Comparison of ENCODE assay signal across 8 cellular contexts in genomic region chr9:35481347-35481975, GRCh38. TPM values are rescaled to one million over a fixed set of nuclear protein-coding genes. Genes with fewer than 3 reads are reported as not detected.
DNase-seq lines count a peak whose midpoint lies in the region; ATAC-seq and TF ChIP-seq lines count a peak whose summit lies in the region.

No MANE protein-coding gene starts in this region.

- peak; percentile 65 for ATAC-seq in activated CD8-positive, alpha-beta T cell treated with anti-CD3 and anti-CD28 coated beads for 36 hours
- ATAC-seq in heart right ventricle = peak in 4 of 8 donors; percentile 57 to 65 (median 60)
- ATAC-seq in stimulated activated effector memory CD8-positive, alpha-beta T cell treated with anti-CD3 and anti-CD28 coated beads, Interleukin-12 subunit alpha, Interleukin-12 subunit beta, amount 100 ng/mL, for 72 hours = peak; percentile 55
- ATAC-seq in GM18861 (IDR thresholded peaks at IDR 0.05; ENCODE audit: unreplicated experiment) = no peak

- no peak overlapping the region for H3K4me3 Mint-ChIP-seq in activated CD8-positive, alpha-beta T cell treated with anti-CD3 and anti-CD28 coated beads for 36 hours
- no peak overlapping the region for H3K4me3 Mint-ChIP-seq in stimulated activated effector memory CD8-positive, alpha-beta T cell treated with anti-CD3 and anti-CD28 coated beads, Interleukin-12 subunit alpha, Interleukin-12 subunit beta, amount 100 ng/mL, for 72 hours

- peaks cover 0 to 6% (median 0%) of the 10 kb centered on the region in 9 donors for H3K4me1 ChIP-seq in heart right ventricle

- POLR2A ChIA-PET in activated CD8-positive, alpha-beta T cell treated with anti-CD3 and anti-CD28 coated beads for 36 hours (lab: Charles Lee) = no interaction called here

- 83% methylated on average over 4 of the region's 4 CpGs for WGBS in heart right ventricle, 2 donors

- intact Hi-C loops in activated CD8-positive, alpha-beta T cell treated with anti-CD3 and anti-CD28 coated beads for 36 hours (cut with micrococcal nuclease) = no loop called here
- intact Hi-C loops in heart right ventricle (cut with DNase I) = loop anchor here in 5 of 10 donors (2.0 to 10.0 kb wide), 4 partner anchors 73 to 497 kb away; partner anchors contain the start of genes DNAJB5 (in 2 of the 5) and ATOSB (in 1 of the 5)

- no peaks in the 10 kb centered on the region for H3K9me3 Mint-ChIP-seq in activated CD8-positive, alpha-beta T cell treated with anti-CD3 and anti-CD28 coated beads for 36 hours
- no peaks in the 10 kb centered on the region for H3K9me3 Mint-ChIP-seq in stimulated activated effector memory CD8-positive, alpha-beta T cell treated with anti-CD3 and anti-CD28 coated beads, Interleukin-12 subunit alpha, Interleukin-12 subunit beta, amount 100 ng/mL, for 72 hours

- H3K27me3 ChIP-seq in heart right ventricle = no peaks in the 10 kb centered on the region

- no peak overlapping the region for H3K27ac ChIP-seq in heart right ventricle

- CTCF ChIA-PET in activated CD8-positive, alpha-beta T cell treated with anti-CD3 and anti-CD28 coated beads for 36 hours (lab: Charles Lee) = interaction anchor here (4.1 kb wide), 1 partner anchor 73 kb away, joined by 22 read pairs; no protein-coding TSS in a partner anchor

- peak; percentile 66 for TF ChIP-seq CTCF in activated CD8-positive, alpha-beta T cell treated with anti-CD3 and anti-CD28 coated beads for 36 hours (IDR thresholded peaks at IDR 0.05)
- TF ChIP-seq CTCF in heart right ventricle (IDR thresholded peaks at IDR 0.05) = peak; percentile 26 to 72 (median 67)

- H3K4me3 ChIP-seq in heart right ventricle = no peak overlapping the region

- H3K9me3 ChIP-seq in heart right ventricle = no peaks in the 10 kb centered on the region

- DNase-seq in A172 (ENCODE audit: low spot score) (peak; percentile 48), GDM1 (lab: John Stamatoyannopoulos, UW) (peak; percentile 50), NCI-H2107 treated with DMSO at 0.1 percent for 48 hours (lab: John Stamatoyannopoulos, UW; ENCODE audit: unreplicated experiment) (peak; percentile 62), heart right ventricle (peak in 1 of 2 donors; percentile 51), NCI-H1048 (lab: John Stamatoyannopoulos, UW) (no peak)
- DNase-seq in activated CD8-positive, alpha-beta T cell treated with anti-CD3 and anti-CD28 coated beads for 36 hours = peak; percentile 58
- DNase-seq in stimulated activated effector memory CD8-positive, alpha-beta T cell treated with anti-CD3 and anti-CD28 coated beads, Interleukin-12 subunit alpha, Interleukin-12 subunit beta, amount 100 ng/mL, for 72 hours (ENCODE audit: low spot score in 2 of 2) = no peak

- H3K27ac Mint-ChIP-seq in activated CD8-positive, alpha-beta T cell treated with anti-CD3 and anti-CD28 coated beads for 36 hours = no peak overlapping the region
- H3K27ac Mint-ChIP-seq in stimulated activated effector memory CD8-positive, alpha-beta T cell treated with anti-CD3 and anti-CD28 coated beads, Interleukin-12 subunit alpha, Interleukin-12 subunit beta, amount 100 ng/mL, for 72 hours = no peak overlapping the region

- H3K36me3 Mint-ChIP-seq in activated CD8-positive, alpha-beta T cell treated with anti-CD3 and anti-CD28 coated beads for 36 hours (ENCODE audit: low read depth) = no peaks in the 10 kb centered on the region
- no peaks in the 10 kb centered on the region for H3K36me3 Mint-ChIP-seq in stimulated activated effector memory CD8-positive, alpha-beta T cell treated with anti-CD3 and anti-CD28 coated beads, Interleukin-12 subunit alpha, Interleukin-12 subunit beta, amount 100 ng/mL, for 72 hours

- no peaks in the 10 kb centered on the region for H3K36me3 ChIP-seq in heart right ventricle

- H3K4me1 Mint-ChIP-seq in activated CD8-positive, alpha-beta T cell treated with anti-CD3 and anti-CD28 coated beads for 36 hours (ENCODE audit: low read depth) = no peaks in the 10 kb centered on the region
- no peaks in the 10 kb centered on the region for H3K4me1 Mint-ChIP-seq in stimulated activated effector memory CD8-positive, alpha-beta T cell treated with anti-CD3 and anti-CD28 coated beads, Interleukin-12 subunit alpha, Interleukin-12 subunit beta, amount 100 ng/mL, for 72 hours

- H3K27me3 Mint-ChIP-seq in activated CD8-positive, alpha-beta T cell treated with anti-CD3 and anti-CD28 coated beads for 36 hours = peaks cover 5% of the 10 kb centered on the region

RNA-seq across cellular contexts. Expression of gene RUSC2, which starts 8.4 kb away (rescaled TPM):
- total RNA-seq in A172 (2014; rRNA removed; shearing (Covaris generic)) = 18.6 and 19.9 TPM in 2 replicates
- 1 to 10 TPM; 1.3 to 1.7 TPM for total RNA-seq in activated CD8-positive, alpha-beta T cell treated with anti-CD3 and anti-CD28 coated beads for 36 hours
- 10 to 100 TPM; 22.1 to 34.9 (median 28.2) TPM for total RNA-seq in heart right ventricle
- polyA plus RNA-seq in heart right ventricle = 10 to 100 TPM; 22.5 to 32.7 TPM

Comparison
In these comparisons a context has a peak if more than half of its experiments do, and no peak if none do; other contexts are left out.
1. DNase-seq: peak in A172 (single experiment), GDM1 (single experiment), NCI-H2107 treated with DMSO at 0.1 percent for 48 hours (single experiment) and activated CD8-positive, alpha-beta T cell treated with anti-CD3 and anti-CD28 coated beads for 36 hours (single experiment); none in stimulated activated effector memory CD8-positive, alpha-beta T cell treated with anti-CD3 and anti-CD28 coated beads, Interleukin-12 subunit alpha, Interleukin-12 subunit beta, amount 100 ng/mL, for 72 hours (0 of 2) and NCI-H1048 (single experiment).